Comparison of ENCODE assay signal across 2 cellular contexts in genomic region chr3:107394502-107394901, GRCh38.
TF ChIP-seq lines count a peak whose summit lies in the region.

No MANE protein-coding gene starts in this region.

TF ChIP-seq in GM23338, 12 proteins besides CTCF, POLR2A, EP300 and RAD21:
- no peak for TF ChIP-seq ZNF331 (CRISPR knock-in tag; IDR thresholded peaks at IDR 0.05; ENCODE audit: low read depth)
- TF ChIP-seq, protein P1, sequence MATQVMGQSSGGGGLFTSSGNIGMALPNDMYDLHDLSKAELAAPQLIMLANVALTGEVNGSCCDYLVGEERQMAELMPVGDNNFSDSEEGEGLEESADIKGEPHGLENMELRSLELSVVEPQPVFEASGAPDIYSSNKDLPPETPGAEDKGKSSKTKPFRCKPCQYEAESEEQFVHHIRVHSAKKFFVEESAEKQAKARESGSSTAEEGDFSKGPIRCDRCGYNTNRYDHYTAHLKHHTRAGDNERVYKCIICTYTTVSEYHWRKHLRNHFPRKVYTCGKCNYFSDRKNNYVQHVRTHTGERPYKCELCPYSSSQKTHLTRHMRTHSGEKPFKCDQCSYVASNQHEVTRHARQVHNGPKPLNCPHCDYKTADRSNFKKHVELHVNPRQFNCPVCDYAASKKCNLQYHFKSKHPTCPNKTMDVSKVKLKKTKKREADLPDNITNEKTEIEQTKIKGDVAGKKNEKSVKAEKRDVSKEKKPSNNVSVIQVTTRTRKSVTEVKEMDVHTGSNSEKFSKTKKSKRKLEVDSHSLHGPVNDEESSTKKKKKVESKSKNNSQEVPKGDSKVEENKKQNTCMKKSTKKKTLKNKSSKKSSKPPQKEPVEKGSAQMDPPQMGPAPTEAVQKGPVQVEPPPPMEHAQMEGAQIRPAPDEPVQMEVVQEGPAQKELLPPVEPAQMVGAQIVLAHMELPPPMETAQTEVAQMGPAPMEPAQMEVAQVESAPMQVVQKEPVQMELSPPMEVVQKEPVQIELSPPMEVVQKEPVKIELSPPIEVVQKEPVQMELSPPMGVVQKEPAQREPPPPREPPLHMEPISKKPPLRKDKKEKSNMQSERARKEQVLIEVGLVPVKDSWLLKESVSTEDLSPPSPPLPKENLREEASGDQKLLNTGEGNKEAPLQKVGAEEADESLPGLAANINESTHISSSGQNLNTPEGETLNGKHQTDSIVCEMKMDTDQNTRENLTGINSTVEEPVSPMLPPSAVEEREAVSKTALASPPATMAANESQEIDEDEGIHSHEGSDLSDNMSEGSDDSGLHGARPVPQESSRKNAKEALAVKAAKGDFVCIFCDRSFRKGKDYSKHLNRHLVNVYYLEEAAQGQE (IDR thresholded peaks at IDR 0.05; ENCODE audit: unreplicated experiment), result no peak

TF ChIP-seq in WTC11, 78 proteins besides CTCF, POLR2A, EP300 and RAD21:
- TF ChIP-seq NR1H2 (CRISPR knock-in tag; IDR thresholded peaks at IDR 0.05) (no peak), MXD4 (CRISPR knock-in tag; IDR thresholded peaks at IDR 0.05; ENCODE audit: borderline replicate concordance) (no peak), ERG (CRISPR knock-in tag; IDR thresholded peaks at IDR 0.05) (no peak), NFATC4 (CRISPR knock-in tag; IDR thresholded peaks at IDR 0.05) (no peak), EMX1 (CRISPR knock-in tag; IDR thresholded peaks at IDR 0.05) (no peak), MYBL2 (CRISPR knock-in tag; IDR thresholded peaks at IDR 0.05) (no peak), FOXJ3 (CRISPR knock-in tag; IDR thresholded peaks at IDR 0.05; ENCODE audit: borderline replicate concordance) (no peak), NR2C2 (CRISPR knock-in tag; IDR thresholded peaks at IDR 0.05) (no peak), OVOL2 (CRISPR knock-in tag; IDR thresholded peaks at IDR 0.05; ENCODE audit: borderline replicate concordance) (no peak), SOX15 (CRISPR knock-in tag; IDR thresholded peaks at IDR 0.05) (no peak), RELA (CRISPR knock-in tag; IDR thresholded peaks at IDR 0.05; ENCODE audit: borderline replicate concordance) (no peak), E2F4 (CRISPR knock-in tag; IDR thresholded peaks at IDR 0.05; ENCODE audit: borderline replicate concordance, low read depth) (no peak)
- TF ChIP-seq, protein P2, sequence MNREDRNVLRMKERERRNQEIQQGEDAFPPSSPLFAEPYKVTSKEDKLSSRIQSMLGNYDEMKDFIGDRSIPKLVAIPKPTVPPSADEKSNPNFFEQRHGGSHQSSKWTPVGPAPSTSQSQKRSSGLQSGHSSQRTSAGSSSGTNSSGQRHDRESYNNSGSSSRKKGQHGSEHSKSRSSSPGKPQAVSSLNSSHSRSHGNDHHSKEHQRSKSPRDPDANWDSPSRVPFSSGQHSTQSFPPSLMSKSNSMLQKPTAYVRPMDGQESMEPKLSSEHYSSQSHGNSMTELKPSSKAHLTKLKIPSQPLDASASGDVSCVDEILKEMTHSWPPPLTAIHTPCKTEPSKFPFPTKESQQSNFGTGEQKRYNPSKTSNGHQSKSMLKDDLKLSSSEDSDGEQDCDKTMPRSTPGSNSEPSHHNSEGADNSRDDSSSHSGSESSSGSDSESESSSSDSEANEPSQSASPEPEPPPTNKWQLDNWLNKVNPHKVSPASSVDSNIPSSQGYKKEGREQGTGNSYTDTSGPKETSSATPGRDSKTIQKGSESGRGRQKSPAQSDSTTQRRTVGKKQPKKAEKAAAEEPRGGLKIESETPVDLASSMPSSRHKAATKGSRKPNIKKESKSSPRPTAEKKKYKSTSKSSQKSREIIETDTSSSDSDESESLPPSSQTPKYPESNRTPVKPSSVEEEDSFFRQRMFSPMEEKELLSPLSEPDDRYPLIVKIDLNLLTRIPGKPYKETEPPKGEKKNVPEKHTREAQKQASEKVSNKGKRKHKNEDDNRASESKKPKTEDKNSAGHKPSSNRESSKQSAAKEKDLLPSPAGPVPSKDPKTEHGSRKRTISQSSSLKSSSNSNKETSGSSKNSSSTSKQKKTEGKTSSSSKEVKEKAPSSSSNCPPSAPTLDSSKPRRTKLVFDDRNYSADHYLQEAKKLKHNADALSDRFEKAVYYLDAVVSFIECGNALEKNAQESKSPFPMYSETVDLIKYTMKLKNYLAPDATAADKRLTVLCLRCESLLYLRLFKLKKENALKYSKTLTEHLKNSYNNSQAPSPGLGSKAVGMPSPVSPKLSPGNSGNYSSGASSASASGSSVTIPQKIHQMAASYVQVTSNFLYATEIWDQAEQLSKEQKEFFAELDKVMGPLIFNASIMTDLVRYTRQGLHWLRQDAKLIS (CRISPR knock-in tag; IDR thresholded peaks at IDR 0.05; ENCODE audit: borderline replicate concordance), result no peak
- TF ChIP-seq, protein P3, sequence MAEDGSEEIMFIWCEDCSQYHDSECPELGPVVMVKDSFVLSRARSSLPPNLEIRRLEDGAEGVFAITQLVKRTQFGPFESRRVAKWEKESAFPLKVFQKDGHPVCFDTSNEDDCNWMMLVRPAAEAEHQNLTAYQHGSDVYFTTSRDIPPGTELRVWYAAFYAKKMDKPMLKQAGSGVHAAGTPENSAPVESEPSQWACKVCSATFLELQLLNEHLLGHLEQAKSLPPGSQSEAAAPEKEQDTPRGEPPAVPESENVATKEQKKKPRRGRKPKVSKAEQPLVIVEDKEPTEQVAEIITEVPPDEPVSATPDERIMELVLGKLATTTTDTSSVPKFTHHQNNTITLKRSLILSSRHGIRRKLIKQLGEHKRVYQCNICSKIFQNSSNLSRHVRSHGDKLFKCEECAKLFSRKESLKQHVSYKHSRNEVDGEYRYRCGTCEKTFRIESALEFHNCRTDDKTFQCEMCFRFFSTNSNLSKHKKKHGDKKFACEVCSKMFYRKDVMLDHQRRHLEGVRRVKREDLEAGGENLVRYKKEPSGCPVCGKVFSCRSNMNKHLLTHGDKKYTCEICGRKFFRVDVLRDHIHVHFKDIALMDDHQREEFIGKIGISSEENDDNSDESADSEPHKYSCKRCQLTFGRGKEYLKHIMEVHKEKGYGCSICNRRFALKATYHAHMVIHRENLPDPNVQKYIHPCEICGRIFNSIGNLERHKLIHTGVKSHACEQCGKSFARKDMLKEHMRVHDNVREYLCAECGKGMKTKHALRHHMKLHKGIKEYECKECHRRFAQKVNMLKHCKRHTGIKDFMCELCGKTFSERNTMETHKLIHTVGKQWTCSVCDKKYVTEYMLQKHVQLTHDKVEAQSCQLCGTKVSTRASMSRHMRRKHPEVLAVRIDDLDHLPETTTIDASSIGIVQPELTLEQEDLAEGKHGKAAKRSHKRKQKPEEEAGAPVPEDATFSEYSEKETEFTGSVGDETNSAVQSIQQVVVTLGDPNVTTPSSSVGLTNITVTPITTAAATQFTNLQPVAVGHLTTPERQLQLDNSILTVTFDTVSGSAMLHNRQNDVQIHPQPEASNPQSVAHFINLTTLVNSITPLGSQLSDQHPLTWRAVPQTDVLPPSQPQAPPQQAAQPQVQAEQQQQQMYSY (CRISPR knock-in tag; IDR thresholded peaks at IDR 0.05), result no peak
- TF ChIP-seq, protein P4, sequence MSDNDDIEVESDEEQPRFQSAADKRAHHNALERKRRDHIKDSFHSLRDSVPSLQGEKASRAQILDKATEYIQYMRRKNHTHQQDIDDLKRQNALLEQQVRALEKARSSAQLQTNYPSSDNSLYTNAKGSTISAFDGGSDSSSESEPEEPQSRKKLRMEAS (CRISPR knock-in tag; IDR thresholded peaks at IDR 0.05), result no peak
